ENCODE assay signal across 9 cellular contexts in genomic region chr12:113422030-113422900, GRCh38. TPM values are rescaled to one million over a fixed set of nuclear protein-coding genes. Genes with fewer than 3 reads are reported as not detected.
A peak's percentile ranks its signal among the peaks of the same experiment; 100 is the strongest.
DNase-seq lines count a peak whose midpoint lies in the region; ATAC-seq, FAIRE-seq and TF ChIP-seq lines count a peak whose summit lies in the region.
"Had no signal": no experiment of that assay in that cellular context is flagged by ENCODE, and none has a peak within 500 bp of the region (broad histone marks: within the 10 kb centered on the region; RNA-seq: fewer than 3 reads in every experiment).

TSS of gene SDSL (plus strand) at chr12:113422380. CDS start at chr12:113427983, 5,603 bp downstream.

- H3K4me1 Mint-ChIP-seq in natural killer cell, result peaks cover 0 to 28% of the 10 kb centered on the region in 2 donors

- no peaks in the 10 kb centered on the region for H3K36me3 Mint-ChIP-seq in natural killer cell
- H3K36me3 Mint-ChIP-seq: T-cell had no signal

- no peaks in the 10 kb centered on the region for H3K9me3 Mint-ChIP-seq in natural killer cell
- H3K9me3 Mint-ChIP-seq: T-cell had no signal

- peaks cover 0 to 9% of the 10 kb centered on the region in 2 donors for H3K27me3 Mint-ChIP-seq in natural killer cell (ENCODE audit: low read depth in 2 of 2)

- DNase-seq in AG04450 (ENCODE audit: low read depth, low spot score), result peak; percentile 65
- DNase-seq in NB4 (ENCODE audit: low read depth), result peak; percentile 99
- peak; percentile 74 for DNase-seq in fibroblast of peridontal ligament (ENCODE audit: extremely low read depth)
- peak; percentile 50 for DNase-seq in natural killer cell
- peak; percentile 92 for DNase-seq in urothelium cell line (ENCODE audit: low spot score)

- peak within 1 kb of the TSS; percentile 72 for H3K4me3 Mint-ChIP-seq in natural killer cell
- H3K4me3 Mint-ChIP-seq: T-cell had no signal

- H3K27me3 ChIP-seq in AG04450 (ENCODE audit: control insufficient read depth, insufficient read depth, low read length), result no peaks in the 10 kb centered on the region

- TF ChIP-seq POLR2A in NB4 (IDR thresholded peaks at IDR 0.05; ENCODE audit: extremely low read depth, insufficient read length), result peak; percentile 74

- intact Hi-C loops in natural killer cell (cut with micrococcal nuclease), result no loop called here

- no peak for TF ChIP-seq CTCF in AG04450 (IDR thresholded peaks at IDR 0.05; ENCODE audit: low read depth, low read length)
- no peak for TF ChIP-seq CTCF in NB4 (IDR thresholded peaks at IDR 0.05; ENCODE audit: low read depth, low read length)
- TF ChIP-seq CTCF in VCaP (conservative IDR thresholded peaks at IDR 0.05), result no peak
- no peak for TF ChIP-seq CTCF in natural killer cell (IDR thresholded peaks at IDR 0.05)

- no peaks in the 10 kb centered on the region for H3K9me3 ChIP-seq in AG04450 (ENCODE audit: control insufficient read depth, insufficient read depth, low read length)

- FAIRE-seq in urothelium cell line (lab: Jason Lieb, UNC), result no peak

- H3K27ac ChIP-seq in AG04450 (ENCODE audit: low read depth, low read length) (peak within 1 kb of the TSS; percentile 57), VCaP (peak within 1 kb of the TSS; percentile 80)

- POLR2A ChIA-PET in AG04450 (lab: Yijun Ruan, JAX), result interaction anchor here (0.6 to 1.3 kb wide), 4 partner anchors 63 to 235 kb away, joined by 3 to 4 read pairs (median 4); partner anchors contain the start of genes PLBD2 and SLC8B1

- CTCF ChIA-PET in AG04450 (lab: Charles Lee), result interaction anchor here (0.5 to 1.6 kb wide), 9 partner anchors 9 to 241 kb away, joined by 3 to 7 read pairs (median 3); no protein-coding TSS in a partner anchor

- peak within 1 kb of the TSS; percentile 85 for H3K4me3 ChIP-seq in AG04450 (ENCODE audit: low read depth, low read length)
- H3K4me3 ChIP-seq in NB4 (ENCODE audit: low read depth, low read length), result peak within 1 kb of the TSS; percentile 79

- ATAC-seq in GM18499 (IDR thresholded peaks at IDR 0.05; ENCODE audit: insufficient read depth, unreplicated experiment) (peak; percentile 80), HG02678 (IDR thresholded peaks at IDR 0.05; ENCODE audit: unreplicated experiment) (peak; percentile 91), natural killer cell (peak; percentile 57 to 89 (median 67))

- peak within 1 kb of the TSS in 1 of 2 donors; percentile 100 for H3K27ac Mint-ChIP-seq in natural killer cell
- H3K27ac Mint-ChIP-seq: T-cell had no signal

RNA-seq across cellular contexts. Expression of gene SDSL, which starts in this region (rescaled TPM):
- 10.0 and 13.6 TPM in 2 replicates for polyA plus RNA-seq in AG04450 (2011; rRNA removed)
- polyA minus RNA-seq in AG04450 (2011; rRNA and poly(A)+ RNA removed), result 3.9 and 5.8 TPM in 2 replicates
- 1 to 10 TPM; 1.0 to 7.5 (median 3.7) TPM for total RNA-seq in natural killer cell

Comparison
In these comparisons a context has a peak if more than half of its experiments do, and no peak if none do; other contexts are left out.
1. Peak in every context shown above with its lines: DNase-seq, ATAC-seq, H3K4me3 ChIP-seq and H3K27ac ChIP-seq.